ENCODE assay signal across 8 cellular contexts in genomic region chr19:52527134-52527953, GRCh38. TPM values are rescaled to one million over a fixed set of nuclear protein-coding genes. Genes with fewer than 3 reads are reported as not detected.
A peak's percentile ranks its signal among the peaks of the same experiment; 100 is the strongest.
DNase-seq lines count a peak whose midpoint lies in the region; ATAC-seq lines count a peak whose summit lies in the region.

TSS of gene ZNF808 (plus strand) at chr19:52527668. CDS start at chr19:52543285, 15,617 bp downstream.

- H3K36me3 ChIP-seq in endocrine pancreas (ENCODE audit: control insufficient read depth, insufficient read depth, low read length) (no peaks in the 10 kb centered on the region), mesodermal cell (ENCODE audit: control insufficient read depth, insufficient read depth, low read length) (no peaks in the 10 kb centered on the region)

- H3K4me3 ChIP-seq in endocrine pancreas (ENCODE audit: control insufficient read depth, insufficient read depth, low read length) (peak within 1 kb of the TSS; percentile 42), mesodermal cell (ENCODE audit: extremely low read depth, insufficient read depth, low read length, poor library complexity, severe bottlenecking) (peak within 1 kb of the TSS; percentile 81)

- H3K9ac ChIP-seq in endocrine pancreas (ENCODE audit: control insufficient read depth, insufficient read depth, low read length): peak within 1 kb of the TSS; percentile 78

- no peaks in the 10 kb centered on the region for H3K9me3 ChIP-seq in endocrine pancreas (ENCODE audit: control insufficient read depth, low read length)
- peaks cover 8% of the 10 kb centered on the region for H3K9me3 ChIP-seq in mesodermal cell (ENCODE audit: control insufficient read depth, low read length)

- H3K27me3 ChIP-seq in endocrine pancreas (ENCODE audit: control insufficient read depth, insufficient read depth, low read length): no peaks in the 10 kb centered on the region

- DNase-seq in COLO668 (lab: John Stamatoyannopoulos, UW; ENCODE audit: unreplicated experiment) (peak; percentile 95), HS-5 (ENCODE audit: low read depth) (peak; percentile 63), NOMO-1 treated with DMSO at 0.1 percent for 48 hours (lab: John Stamatoyannopoulos, UW; ENCODE audit: unreplicated experiment) (peak; percentile 91)
- DNase-seq in activated CD8-positive, alpha-beta memory T cell treated with anti-CD3 and anti-CD28 coated beads, Interleukin-2, amount 50 U/mL, for 1 hour (ENCODE audit: extremely low read depth): peak; percentile 87
- peak; percentile 96 for DNase-seq in stimulated activated CD8-positive, alpha-beta memory T cell treated with anti-CD3 and anti-CD28 coated beads, Interleukin-15, amount 100 ng/mL, for 24 hours (ENCODE audit: low read depth)

- H3K4me1 ChIP-seq in endocrine pancreas (ENCODE audit: control insufficient read depth, insufficient read depth, low read length): no peaks in the 10 kb centered on the region
- H3K4me1 ChIP-seq in mesodermal cell (ENCODE audit: control insufficient read depth, insufficient read depth, low read length, poor library complexity, severe bottlenecking): no peaks in the 10 kb centered on the region

- ATAC-seq in GM19467 (IDR thresholded peaks at IDR 0.05; ENCODE audit: unreplicated experiment): peak; percentile 80

- WGBS in mesodermal cell (ENCODE audit: insufficient coverage in 2 of 2), 2 experiments: 0% methylated on average over 18 to 30 of the region's 54 CpGs

- peak within 1 kb of the TSS; percentile 86 for H3K27ac ChIP-seq in mesodermal cell (ENCODE audit: low read depth, low read length, severe bottlenecking)

RNA-seq across cellular contexts. Expression of gene ZNF808, which starts in this region (rescaled TPM):
- polyA plus RNA-seq in mesodermal cell (2013, experiment 1 of 2): 4.9 TPM
- 5.1 TPM for polyA plus RNA-seq in mesodermal cell (2013, experiment 2 of 2)

Comparison
In these comparisons a context has a peak if more than half of its experiments do, and no peak if none do; other contexts are left out.
1. Peak in every context shown above with its lines: DNase-seq, ATAC-seq, H3K4me3 ChIP-seq and H3K27ac ChIP-seq.